ENCODE assay signal across 1 cellular context in the genomic region with DNA sequence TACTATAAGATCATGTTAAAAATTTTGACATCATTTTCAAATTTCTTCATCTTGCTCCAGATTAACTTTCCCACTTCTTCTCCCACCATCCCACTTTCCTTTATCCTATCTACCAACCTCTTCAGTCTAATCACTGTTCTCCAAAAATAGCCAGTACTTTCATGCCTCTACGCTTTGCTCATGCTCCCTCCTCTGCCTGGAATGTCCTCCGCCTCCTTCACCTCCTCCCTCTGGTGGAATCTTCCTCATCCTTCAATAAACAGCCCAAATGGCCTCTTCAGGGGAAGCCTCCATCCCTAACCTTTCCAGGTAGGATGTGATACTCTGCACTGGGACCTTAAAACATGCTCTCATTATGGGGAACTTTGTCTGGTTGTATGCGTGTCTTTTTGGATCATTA.
TF ChIP-seq lines count a peak whose summit lies in the region.

No MANE protein-coding gene starts in this region.

TF ChIP-seq in GM23338, 12 proteins besides CTCF, POLR2A, EP300 and RAD21:
- TF ChIP-seq ZNF462 (CRISPR knock-in tag; IDR thresholded peaks at IDR 0.05) (no peak), ZNF331 (CRISPR knock-in tag; IDR thresholded peaks at IDR 0.05; ENCODE audit: low read depth) (no peak), CREB1 (CRISPR knock-in tag; IDR thresholded peaks at IDR 0.05; ENCODE audit: low read depth) (no peak)
